In the genomic region with DNA sequence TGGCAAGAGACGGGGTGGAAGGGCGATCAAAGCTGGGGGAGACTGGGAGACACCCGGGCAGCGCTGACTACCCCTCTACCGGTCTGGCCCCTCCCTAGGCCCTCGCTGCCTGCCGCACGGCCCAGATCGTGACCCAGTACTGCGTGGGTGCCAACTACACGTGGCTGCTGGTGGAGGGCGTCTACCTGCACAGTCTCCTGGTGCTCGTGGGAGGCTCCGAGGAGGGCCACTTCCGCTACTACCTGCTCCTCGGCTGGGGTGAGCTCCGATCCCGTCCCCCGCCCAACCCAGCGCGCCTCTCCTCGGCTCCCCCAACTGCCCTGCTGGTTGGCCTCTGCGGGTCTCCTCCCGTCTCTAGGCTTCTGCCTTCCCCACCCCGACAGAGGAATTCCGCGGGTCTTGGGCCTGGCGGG, we compare ENCODE assay signal across 8 cellular contexts. TPM values are rescaled to one million over a fixed set of nuclear protein-coding genes. Genes with fewer than 3 reads are reported as not detected.
A peak's percentile ranks its signal among the peaks of the same experiment; 100 is the strongest.
DNase-seq lines count a peak whose midpoint lies in the region; ATAC-seq, FAIRE-seq and TF ChIP-seq lines count a peak whose summit lies in the region.

No MANE protein-coding gene starts in this region.

- H3K79me2 ChIP-seq in HepG2 (ENCODE audit: insufficient read depth, low read length): no peaks in the 10 kb centered on the region

- peak overlapping the region; percentile 67 for H3K4me3 Mint-ChIP-seq in activated naive CD8-positive, alpha-beta T cell treated with anti-CD3 and anti-CD28 coated beads, Interleukin-2, amount 50 U/mL, for 24 hours

- TF ChIP-seq CTCF in HepG2 (CRISPR knock-in tag; IDR thresholded peaks at IDR 0.05) (no peak), suprapubic skin (IDR thresholded peaks at IDR 0.05) (no peak)

- ATAC-seq in activated naive CD8-positive, alpha-beta T cell treated with anti-CD3 and anti-CD28 coated beads, Interleukin-2, amount 50 U/mL, for 24 hours: peak; percentile 31
- ATAC-seq in HepG2: peak; percentile 51
- no peak for ATAC-seq in GM21447 (IDR thresholded peaks at IDR 0.05; ENCODE audit: unreplicated experiment)

- peaks cover 1% of the 10 kb centered on the region for H3K4me1 ChIP-seq in NT2/D1 (ENCODE audit: insufficient read depth, insufficient read length)
- H3K4me1 ChIP-seq in HepG2 (ENCODE audit: insufficient read depth, low read length): peaks cover 30% of the 10 kb centered on the region
- H3K4me1 ChIP-seq in suprapubic skin: peaks cover 30% of the 10 kb centered on the region

- peaks cover 18% of the 10 kb centered on the region for H3K4me1 Mint-ChIP-seq in activated naive CD8-positive, alpha-beta T cell treated with anti-CD3 and anti-CD28 coated beads, Interleukin-2, amount 50 U/mL, for 24 hours

- CTCF ChIA-PET in HepG2 (lab: Yijun Ruan, JAX; ENCODE audit: low intra/inter-chr PET ratio, low total read pairs): no interaction called here

- no peak overlapping the region for H3K27ac ChIP-seq in HepG2 (ENCODE audit: extremely low read length, insufficient read depth, low read length)
- peak overlapping the region; percentile 24 for H3K27ac ChIP-seq in suprapubic skin

- DNase-seq in DMS53 treated with DMSO at 0.1 percent for 48 hours (lab: John Stamatoyannopoulos, UW; ENCODE audit: unreplicated experiment): peak; percentile 43
- no peak for DNase-seq in NT2/D1 (ENCODE audit: low read depth, low spot score)
- peak; percentile 49 for DNase-seq in activated naive CD8-positive, alpha-beta T cell treated with anti-CD3 and anti-CD28 coated beads, Interleukin-2, amount 50 U/mL, for 24 hours
- DNase-seq in HepG2 (ENCODE audit: low spot score): no peak
- DNase-seq in suprapubic skin (ENCODE audit: low spot score in 2 of 2): no peak
- DNase-seq in NCI-H187 (lab: John Stamatoyannopoulos, UW): no peak
- no peak for DNase-seq in COLO829 (ENCODE audit: low spot score)

- H3K9me3 ChIP-seq in NT2/D1 (ENCODE audit: insufficient read depth, low read length) (no peaks in the 10 kb centered on the region), HepG2 (ENCODE audit: low read length) (no peaks in the 10 kb centered on the region), suprapubic skin (no peaks in the 10 kb centered on the region)

- POLR2A ChIA-PET in HepG2 (lab: Yijun Ruan, JAX): interaction anchor here (0.6 to 5.3 kb wide), 14 partner anchors 8 to 208 kb away, joined by 3 to 44 read pairs (median 4); partner anchors contain the start of genes EML2, FBXO46, GIPR and OPA3

- H3K27ac Mint-ChIP-seq in activated naive CD8-positive, alpha-beta T cell treated with anti-CD3 and anti-CD28 coated beads, Interleukin-2, amount 50 U/mL, for 24 hours: no peak overlapping the region

- 10% methylated on average over 12 of the region's 28 CpGs for WGBS in HepG2 (ENCODE audit: low lambda C conversion rate)
- WGBS in suprapubic skin: 10% methylated on average over 12 of the region's 28 CpGs

- no peak for TF ChIP-seq RAD21 in HepG2 (CRISPR knock-in tag; IDR thresholded peaks at IDR 0.05)

- H3K27me3 ChIP-seq in NT2/D1 (ENCODE audit: insufficient read depth, insufficient read length): peaks cover 22% of the 10 kb centered on the region
- peaks cover 0 to 2% of the 10 kb centered on the region in 2 experiments; a peak in 2 of 5 replicates for H3K27me3 ChIP-seq in HepG2 (ENCODE audit: control insufficient read depth in 1 of 2, insufficient read depth in 2 of 2, low read length in 2 of 2)
- H3K27me3 ChIP-seq in suprapubic skin: peaks cover 25% of the 10 kb centered on the region

- H3K4me3 ChIP-seq in NT2/D1 (ENCODE audit: insufficient read length, low read depth) (peak overlapping the region; percentile 61), HepG2 (replicated peaks in 1 of 3; ENCODE audit: insufficient read depth in 1 of 3, low read depth in 2 of 3, low read length in 3 of 3) (peak overlapping the region; percentile 34 to 85 (median 55); a peak in 5 of 6 replicates), suprapubic skin (peak overlapping the region; percentile 48)

- H3K4me2 ChIP-seq in HepG2 (ENCODE audit: low read depth, low read length): peak overlapping the region; percentile 98

- H2AFZ ChIP-seq in HepG2 (ENCODE audit: low read length): no peak overlapping the region

- peaks cover under 1% of the 10 kb centered on the region for H3K36me3 Mint-ChIP-seq in activated naive CD8-positive, alpha-beta T cell treated with anti-CD3 and anti-CD28 coated beads, Interleukin-2, amount 50 U/mL, for 24 hours (ENCODE audit: low read depth)

- in situ Hi-C loops in HepG2 (cut with HindIII; ENCODE audit: extremely low pct_ligation_motif_present, low pct_unique_long_range_greater_than_20kb): no loop called here

- BruUV-seq in HepG2 (replicated peaks; lab: Mats Ljungman, UMichigan): no TSS peak

- H3K27me3 Mint-ChIP-seq in activated naive CD8-positive, alpha-beta T cell treated with anti-CD3 and anti-CD28 coated beads, Interleukin-2, amount 50 U/mL, for 24 hours: peaks cover 8% of the 10 kb centered on the region

- no peaks in the 10 kb centered on the region for H4K20me1 ChIP-seq in HepG2 (ENCODE audit: insufficient read depth, low read length)

- intact Hi-C loops in HepG2 (cut with micrococcal nuclease; ENCODE audit: unreplicated experiment): loop anchor here (1.0 kb wide), 1 partner anchor 15 kb away; the partner anchor contains the start of gene QPCTL

- H3K9me3 Mint-ChIP-seq in activated naive CD8-positive, alpha-beta T cell treated with anti-CD3 and anti-CD28 coated beads, Interleukin-2, amount 50 U/mL, for 24 hours: no peaks in the 10 kb centered on the region

- peak overlapping the region; percentile 74 for H3K9ac ChIP-seq in NT2/D1 (ENCODE audit: insufficient read length, low read depth)
- peak overlapping the region; percentile 65 for H3K9ac ChIP-seq in HepG2 (ENCODE audit: insufficient read depth, low read depth, low read length)

- no peak for FAIRE-seq in HepG2 (lab: Jason Lieb, UNC)

- TF ChIP-seq POLR2A in HepG2 (IDR thresholded peaks at IDR 0.05; ENCODE audit: insufficient read depth in 1 of 2, low read depth in 2 of 2, low read length in 2 of 2) (no peak), suprapubic skin (IDR thresholded peaks at IDR 0.05) (no peak)

- TF ChIP-seq EP300 in HepG2 (IDR thresholded peaks at IDR 0.05; ENCODE audit: low read depth in 2 of 2, low read length in 2 of 2) (no peak), HepG2 (CRISPR knock-in tag; IDR thresholded peaks at IDR 0.05; ENCODE audit: borderline replicate concordance) (no peak), suprapubic skin (IDR thresholded peaks at IDR 0.05) (no peak)

- H3K36me3 ChIP-seq in NT2/D1 (ENCODE audit: insufficient read depth, insufficient read length, low read length) (no peaks in the 10 kb centered on the region), HepG2 (replicated peaks in 1 of 2; ENCODE audit: control insufficient read depth in 1 of 2, insufficient read depth in 2 of 2, low read length in 2 of 2) (no peaks in the 10 kb centered on the region), suprapubic skin (no peaks in the 10 kb centered on the region)

RNA-seq across cellular contexts. Expression of gene GIPR, which starts 8.8 kb away (rescaled TPM):
- total RNA-seq in HepG2 (2016; rRNA removed; fragmentation: Illumina TruSeq; extraction: Trizol): 0.15 TPM in 1 of 2 replicates, not detected in the other
- not detected in 2 replicates for total RNA-seq in HepG2 (2016; cell fraction: cytosol; rRNA removed; fragmentation: Illumina TruSeq; extraction: Trizol; ENCODE audit: low read depth)
- not detected in 2 replicates for total RNA-seq in HepG2 (2016; cell fraction: insoluble cytoplasmic fraction; rRNA removed; fragmentation: Illumina TruSeq; extraction: Trizol)
- 0.07 TPM in 1 of 2 replicates, not detected in the other for total RNA-seq in HepG2 (2016; cell fraction: membrane; rRNA removed; fragmentation: Illumina TruSeq; extraction: Trizol)
- not detected in 2 replicates for total RNA-seq in HepG2 (2016; cell fraction: nucleus; rRNA removed; fragmentation: Illumina TruSeq; extraction: Trizol)
- polyA plus RNA-seq in HepG2 (2011; rRNA removed): 1.2 and 1.7 TPM in 2 replicates
- 0.23 and 0.27 TPM in 2 replicates for polyA plus RNA-seq in HepG2 (2011; cell fraction: cytosol; rRNA removed)
- 10.6 TPM in 2 replicates for polyA plus RNA-seq in HepG2 (2011; cell fraction: nucleus; rRNA removed)
- polyA plus RNA-seq in HepG2 (2012): 1.3 and 2.2 TPM in 2 replicates
- not detected in 2 replicates for polyA plus RNA-seq in HepG2 (2016; cell fraction: cytosol; fragmentation: Illumina TruSeq; extraction: Trizol; ENCODE audit: low read depth)
- not detected in 2 replicates for polyA plus RNA-seq in HepG2 (2016; cell fraction: insoluble cytoplasmic fraction; fragmentation: Illumina TruSeq; extraction: Trizol; ENCODE audit: low read depth)
- not detected in 2 replicates for polyA plus RNA-seq in HepG2 (2016; cell fraction: membrane; fragmentation: Illumina TruSeq; extraction: Trizol; ENCODE audit: low read depth)
- 0.31 TPM in 2 replicates for polyA plus RNA-seq in HepG2 (2016; cell fraction: nucleus; fragmentation: Illumina TruSeq; extraction: Trizol; ENCODE audit: insufficient read depth, low read depth)
- polyA minus RNA-seq in HepG2 (2011; rRNA and poly(A)+ RNA removed; ENCODE audit: low replicate concordance): 0.47 and 2.5 TPM in 2 replicates
- 0.59 TPM in 1 of 2 replicates, not detected in the other for polyA minus RNA-seq in HepG2 (2011; cell fraction: cytosol; rRNA and poly(A)+ RNA removed)
- polyA minus RNA-seq in HepG2 (2011; cell fraction: nucleus; rRNA and poly(A)+ RNA removed): 4.5 and 7.2 TPM in 2 replicates
- 10 to 100 TPM in 1 of 4 donors, 1 to 10 TPM in 2, under 1 TPM in 1; 0.95 to 11.2 (median 1.6) TPM for total RNA-seq in suprapubic skin

RNA-seq across cellular contexts. Expression of gene SNRPD2, which starts 14.9 kb away (rescaled TPM):
- total RNA-seq in HepG2 (2016; rRNA removed; fragmentation: Illumina TruSeq; extraction: Trizol): 485 and 593 TPM in 2 replicates
- 546 and 637 TPM in 2 replicates for total RNA-seq in HepG2 (2016; cell fraction: cytosol; rRNA removed; fragmentation: Illumina TruSeq; extraction: Trizol; ENCODE audit: low read depth)
- 493 and 623 TPM in 2 replicates for total RNA-seq in HepG2 (2016; cell fraction: insoluble cytoplasmic fraction; rRNA removed; fragmentation: Illumina TruSeq; extraction: Trizol)
- total RNA-seq in HepG2 (2016; cell fraction: membrane; rRNA removed; fragmentation: Illumina TruSeq; extraction: Trizol): 348 and 425 TPM in 2 replicates
- 161 and 163 TPM in 2 replicates for total RNA-seq in HepG2 (2016; cell fraction: nucleus; rRNA removed; fragmentation: Illumina TruSeq; extraction: Trizol)
- 284 and 299 TPM in 2 replicates for polyA plus RNA-seq in HepG2 (2011; rRNA removed)
- polyA plus RNA-seq in HepG2 (2011; cell fraction: cytosol; rRNA removed): 310 and 320 TPM in 2 replicates
- polyA plus RNA-seq in HepG2 (2011; cell fraction: nucleus; rRNA removed): 64.5 and 68.4 TPM in 2 replicates
- polyA plus RNA-seq in HepG2 (2012): 162 and 279 TPM in 2 replicates
- polyA plus RNA-seq in HepG2 (2016; cell fraction: cytosol; fragmentation: Illumina TruSeq; extraction: Trizol; ENCODE audit: low read depth): 325 and 406 TPM in 2 replicates
- polyA plus RNA-seq in HepG2 (2016; cell fraction: insoluble cytoplasmic fraction; fragmentation: Illumina TruSeq; extraction: Trizol; ENCODE audit: low read depth): 334 and 359 TPM in 2 replicates
- polyA plus RNA-seq in HepG2 (2016; cell fraction: membrane; fragmentation: Illumina TruSeq; extraction: Trizol; ENCODE audit: low read depth): 194 and 247 TPM in 2 replicates
- 168 and 190 TPM in 2 replicates for polyA plus RNA-seq in HepG2 (2016; cell fraction: nucleus; fragmentation: Illumina TruSeq; extraction: Trizol; ENCODE audit: insufficient read depth, low read depth)
- 51.2 and 102 TPM in 2 replicates for polyA minus RNA-seq in HepG2 (2011; rRNA and poly(A)+ RNA removed; ENCODE audit: low replicate concordance)
- polyA minus RNA-seq in HepG2 (2011; cell fraction: cytosol; rRNA and poly(A)+ RNA removed): 47.3 and 47.6 TPM in 2 replicates
- polyA minus RNA-seq in HepG2 (2011; cell fraction: nucleus; rRNA and poly(A)+ RNA removed): 25.2 and 32.9 TPM in 2 replicates
- total RNA-seq in suprapubic skin: 100 to 1,000 TPM in 3 of 4 donors, 10 to 100 TPM in 1; 80.9 to 160 (median 146) TPM

RNA-seq across cellular contexts. Expression of gene QPCTL, which starts 15.6 kb away (rescaled TPM):
- total RNA-seq in HepG2 (2016; rRNA removed; fragmentation: Illumina TruSeq; extraction: Trizol) (6.8 and 16.0 TPM in 2 replicates), suprapubic skin (10 to 100 TPM in 1 of 4 donors, 1 to 10 TPM in 3; 5.9 to 11.4 (median 8.4) TPM)
- 4.4 and 5.8 TPM in 2 replicates for total RNA-seq in HepG2 (2016; cell fraction: cytosol; rRNA removed; fragmentation: Illumina TruSeq; extraction: Trizol; ENCODE audit: low read depth)
- 6.7 and 15.7 TPM in 2 replicates for total RNA-seq in HepG2 (2016; cell fraction: insoluble cytoplasmic fraction; rRNA removed; fragmentation: Illumina TruSeq; extraction: Trizol)
- 6.8 and 7.4 TPM in 2 replicates for total RNA-seq in HepG2 (2016; cell fraction: membrane; rRNA removed; fragmentation: Illumina TruSeq; extraction: Trizol)
- total RNA-seq in HepG2 (2016; cell fraction: nucleus; rRNA removed; fragmentation: Illumina TruSeq; extraction: Trizol): 14.0 and 17.9 TPM in 2 replicates
- polyA plus RNA-seq in HepG2 (2011; rRNA removed): 19.1 and 24.8 TPM in 2 replicates
- polyA plus RNA-seq in HepG2 (2011; cell fraction: cytosol; rRNA removed): 19.1 and 26.2 TPM in 2 replicates
- 44.7 and 47.6 TPM in 2 replicates for polyA plus RNA-seq in HepG2 (2011; cell fraction: nucleus; rRNA removed)
- 18.7 and 23.6 TPM in 2 replicates for polyA plus RNA-seq in HepG2 (2012)
- 5.3 and 6.3 TPM in 2 replicates for polyA plus RNA-seq in HepG2 (2016; cell fraction: cytosol; fragmentation: Illumina TruSeq; extraction: Trizol; ENCODE audit: low read depth)
- polyA plus RNA-seq in HepG2 (2016; cell fraction: insoluble cytoplasmic fraction; fragmentation: Illumina TruSeq; extraction: Trizol; ENCODE audit: low read depth): 8.0 and 9.0 TPM in 2 replicates
- 7.9 and 8.3 TPM in 2 replicates for polyA plus RNA-seq in HepG2 (2016; cell fraction: membrane; fragmentation: Illumina TruSeq; extraction: Trizol; ENCODE audit: low read depth)
- 35.2 and 45.7 TPM in 2 replicates for polyA plus RNA-seq in HepG2 (2016; cell fraction: nucleus; fragmentation: Illumina TruSeq; extraction: Trizol; ENCODE audit: insufficient read depth, low read depth)
- 22.5 and 49.4 TPM in 2 replicates for polyA minus RNA-seq in HepG2 (2011; rRNA and poly(A)+ RNA removed; ENCODE audit: low replicate concordance)
- polyA minus RNA-seq in HepG2 (2011; cell fraction: cytosol; rRNA and poly(A)+ RNA removed): 17.0 and 21.9 TPM in 2 replicates
- 8.1 and 8.9 TPM in 2 replicates for polyA minus RNA-seq in HepG2 (2011; cell fraction: nucleus; rRNA and poly(A)+ RNA removed)

RNA-seq across cellular contexts. Expression of gene EML2, which starts 37.7 kb away (rescaled TPM):
- total RNA-seq in HepG2 (2016; rRNA removed; fragmentation: Illumina TruSeq; extraction: Trizol): 7.3 and 7.6 TPM in 2 replicates
- total RNA-seq in HepG2 (2016; cell fraction: cytosol; rRNA removed; fragmentation: Illumina TruSeq; extraction: Trizol; ENCODE audit: low read depth): 1.6 and 3.5 TPM in 2 replicates
- total RNA-seq in HepG2 (2016; cell fraction: insoluble cytoplasmic fraction; rRNA removed; fragmentation: Illumina TruSeq; extraction: Trizol): 4.2 and 9.1 TPM in 2 replicates
- total RNA-seq in HepG2 (2016; cell fraction: membrane; rRNA removed; fragmentation: Illumina TruSeq; extraction: Trizol): 2.2 and 3.2 TPM in 2 replicates
- total RNA-seq in HepG2 (2016; cell fraction: nucleus; rRNA removed; fragmentation: Illumina TruSeq; extraction: Trizol): 8.8 and 13.4 TPM in 2 replicates
- polyA plus RNA-seq in HepG2 (2011; rRNA removed): 12.9 and 16.6 TPM in 2 replicates
- polyA plus RNA-seq in HepG2 (2011; cell fraction: cytosol; rRNA removed): 7.9 and 8.5 TPM in 2 replicates
- 74.5 and 101 TPM in 2 replicates for polyA plus RNA-seq in HepG2 (2011; cell fraction: nucleus; rRNA removed)
- polyA plus RNA-seq in HepG2 (2012): 10.9 and 17.5 TPM in 2 replicates
- 0.88 and 1.0 TPM in 2 replicates for polyA plus RNA-seq in HepG2 (2016; cell fraction: cytosol; fragmentation: Illumina TruSeq; extraction: Trizol; ENCODE audit: low read depth)
- polyA plus RNA-seq in HepG2 (2016; cell fraction: insoluble cytoplasmic fraction; fragmentation: Illumina TruSeq; extraction: Trizol; ENCODE audit: low read depth): 3.1 and 4.1 TPM in 2 replicates
- 1.2 and 3.4 TPM in 2 replicates for polyA plus RNA-seq in HepG2 (2016; cell fraction: membrane; fragmentation: Illumina TruSeq; extraction: Trizol; ENCODE audit: low read depth)
- 25.5 and 27.6 TPM in 2 replicates for polyA plus RNA-seq in HepG2 (2016; cell fraction: nucleus; fragmentation: Illumina TruSeq; extraction: Trizol; ENCODE audit: insufficient read depth, low read depth)
- polyA minus RNA-seq in HepG2 (2011; rRNA and poly(A)+ RNA removed; ENCODE audit: low replicate concordance): 40.9 and 76.3 TPM in 2 replicates
- 13.7 and 15.5 TPM in 2 replicates for polyA minus RNA-seq in HepG2 (2011; cell fraction: cytosol; rRNA and poly(A)+ RNA removed)
- polyA minus RNA-seq in HepG2 (2011; cell fraction: nucleus; rRNA and poly(A)+ RNA removed): 15.0 and 16.1 TPM in 2 replicates
- 100 to 1,000 TPM in 1 of 4 donors, 10 to 100 TPM in 3; 60.0 to 112 (median 74.8) TPM for total RNA-seq in suprapubic skin

RNA-seq across cellular contexts. Expression of gene FBXO46, which starts 53.8 kb away (rescaled TPM):
- total RNA-seq in HepG2 (2016; rRNA removed; fragmentation: Illumina TruSeq; extraction: Trizol): 4.7 and 6.2 TPM in 2 replicates
- total RNA-seq in HepG2 (2016; cell fraction: cytosol; rRNA removed; fragmentation: Illumina TruSeq; extraction: Trizol; ENCODE audit: low read depth): 0.79 and 1.0 TPM in 2 replicates
- 4.3 and 6.5 TPM in 2 replicates for total RNA-seq in HepG2 (2016; cell fraction: insoluble cytoplasmic fraction; rRNA removed; fragmentation: Illumina TruSeq; extraction: Trizol)
- 3.4 and 3.8 TPM in 2 replicates for total RNA-seq in HepG2 (2016; cell fraction: membrane; rRNA removed; fragmentation: Illumina TruSeq; extraction: Trizol)
- total RNA-seq in HepG2 (2016; cell fraction: nucleus; rRNA removed; fragmentation: Illumina TruSeq; extraction: Trizol): 5.8 and 7.5 TPM in 2 replicates
- 6.4 TPM in 2 replicates for polyA plus RNA-seq in HepG2 (2011; rRNA removed)
- polyA plus RNA-seq in HepG2 (2011; cell fraction: cytosol; rRNA removed): 3.1 and 5.2 TPM in 2 replicates
- polyA plus RNA-seq in HepG2 (2011; cell fraction: nucleus; rRNA removed): 33.3 and 34.2 TPM in 2 replicates
- polyA plus RNA-seq in HepG2 (2012): 4.1 and 4.3 TPM in 2 replicates
- polyA plus RNA-seq in HepG2 (2016; cell fraction: cytosol; fragmentation: Illumina TruSeq; extraction: Trizol; ENCODE audit: low read depth): 0.69 and 0.73 TPM in 2 replicates
- 4.4 and 6.5 TPM in 2 replicates for polyA plus RNA-seq in HepG2 (2016; cell fraction: insoluble cytoplasmic fraction; fragmentation: Illumina TruSeq; extraction: Trizol; ENCODE audit: low read depth)
- 2.3 and 3.0 TPM in 2 replicates for polyA plus RNA-seq in HepG2 (2016; cell fraction: membrane; fragmentation: Illumina TruSeq; extraction: Trizol; ENCODE audit: low read depth)
- polyA plus RNA-seq in HepG2 (2016; cell fraction: nucleus; fragmentation: Illumina TruSeq; extraction: Trizol; ENCODE audit: insufficient read depth, low read depth): 16.3 and 19.5 TPM in 2 replicates
- polyA minus RNA-seq in HepG2 (2011; rRNA and poly(A)+ RNA removed; ENCODE audit: low replicate concordance): 4.6 and 6.2 TPM in 2 replicates
- polyA minus RNA-seq in HepG2 (2011; cell fraction: cytosol; rRNA and poly(A)+ RNA removed): 5.1 TPM in 2 replicates
- 7.6 and 9.7 TPM in 2 replicates for polyA minus RNA-seq in HepG2 (2011; cell fraction: nucleus; rRNA and poly(A)+ RNA removed)
- 10 to 100 TPM; 13.5 to 24.1 (median 15.7) TPM for total RNA-seq in suprapubic skin

Comparison
In these comparisons a context has a peak if more than half of its experiments do, and no peak if none do; other contexts are left out.
1. DNase-seq: peak in DMS53 treated with DMSO at 0.1 percent for 48 hours (single experiment) and activated naive CD8-positive, alpha-beta T cell treated with anti-CD3 and anti-CD28 coated beads, Interleukin-2, amount 50 U/mL, for 24 hours (single experiment); none in NT2/D1 (single experiment), HepG2 (single experiment), suprapubic skin (0 of 2), NCI-H187 (0 of 2) and COLO829 (single experiment).
2. Peak in every context shown above with its lines, with median percentiles within 50 percentile points of each other: H3K4me3 ChIP-seq.